Comparison of ENCODE assay signal across 11 cellular contexts in the genomic region with DNA sequence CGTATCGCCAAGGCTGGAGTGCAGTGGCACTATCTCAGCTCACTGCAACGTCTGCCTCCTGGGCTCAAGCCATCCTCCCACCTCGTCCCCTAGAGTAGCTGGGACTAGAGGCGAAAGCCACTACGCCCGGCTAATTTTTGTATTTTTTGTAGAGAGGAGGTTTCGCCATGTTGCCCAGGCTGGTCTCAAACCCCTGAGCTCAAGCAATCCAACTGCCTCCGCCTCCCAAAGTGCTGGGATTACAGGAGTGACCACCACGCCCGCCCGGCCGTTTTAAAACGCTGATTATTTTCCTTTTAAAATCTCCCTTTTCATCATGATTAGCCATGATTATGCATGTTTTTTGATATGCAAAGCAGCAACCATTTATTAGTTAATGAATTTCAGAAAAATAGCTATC. TPM values are rescaled to one million over a fixed set of nuclear protein-coding genes. Genes with fewer than 3 reads are reported as not detected.
DNase-seq lines count a peak whose midpoint lies in the region; ATAC-seq and TF ChIP-seq lines count a peak whose summit lies in the region.
"Had no signal": no experiment of that assay in that cellular context is flagged by ENCODE, and none has a peak within 500 bp of the region (broad histone marks: within the 10 kb centered on the region; RNA-seq: fewer than 3 reads in every experiment).

No MANE protein-coding gene starts in this region.

- H3K27me3 ChIP-seq in GM23338 (ENCODE audit: insufficient read depth): no peaks in the 10 kb centered on the region

- peak overlapping the region; percentile 3; the same call in 1 of the 2 replicates for H3K4me3 ChIP-seq in AG10803 (ENCODE audit: low read length)
- peak overlapping the region; percentile 80 for H3K4me3 ChIP-seq in GM23338

- H2AFZ ChIP-seq in GM23338: no peak overlapping the region

- TF ChIP-seq CTCF in AG10803 (conservative IDR thresholded peaks at IDR 0.05; ENCODE audit: low read length) (no peak), GM23338 (conservative IDR thresholded peaks at IDR 0.05; ENCODE audit: low read depth in 2 of 2) (no peak)

- peak overlapping the region; percentile 73 for H3K4me2 ChIP-seq in GM23338

- peak overlapping the region; percentile 5; the same call in 1 of the 2 replicates for H3K27ac ChIP-seq in GM23338 (ENCODE audit: low read depth)

- H4K20me1 ChIP-seq in GM23338 (replicated peaks; ENCODE audit: insufficient read depth): peaks cover 5% of the 10 kb centered on the region; the same call in 1 of the 2 replicates

- H3K36me3 ChIP-seq in GM23338 (ENCODE audit: insufficient read depth): peaks cover 8% of the 10 kb centered on the region; the same call in 1 of the 2 replicates

- no peaks in the 10 kb centered on the region for H3K9me2 ChIP-seq in GM23338 (ENCODE audit: insufficient read depth)

- peak overlapping the region; percentile 87 for H3K4me3 Mint-ChIP-seq in GM23338
- H3K4me3 Mint-ChIP-seq in activated naive CD8-positive, alpha-beta T cell treated with anti-CD3 and anti-CD28 coated beads, Interleukin-2, amount 50 U/mL, for 24 hours: peak overlapping the region; percentile 15
- peak overlapping the region; percentile 46 for H3K4me3 Mint-ChIP-seq in memory B cell

- peaks cover 59% of the 10 kb centered on the region for H3K79me2 ChIP-seq in GM23338 (replicated peaks; ENCODE audit: insufficient read depth)

- H3K27me3 Mint-ChIP-seq in GM23338 (ENCODE audit: insufficient read depth, low read depth, poor library complexity) (peaks cover 17% of the 10 kb centered on the region), memory B cell (no peaks in the 10 kb centered on the region)
- H3K27me3 Mint-ChIP-seq in activated naive CD8-positive, alpha-beta T cell treated with anti-CD3 and anti-CD28 coated beads, Interleukin-2, amount 50 U/mL, for 24 hours: peaks cover 2% of the 10 kb centered on the region

- H3K27ac Mint-ChIP-seq in GM23338 (peak overlapping the region; percentile 64), memory B cell (no peak overlapping the region)
- H3K27ac Mint-ChIP-seq in activated naive CD8-positive, alpha-beta T cell treated with anti-CD3 and anti-CD28 coated beads, Interleukin-2, amount 50 U/mL, for 24 hours: no peak overlapping the region

- H3K4me1 Mint-ChIP-seq in GM23338: peaks cover 23% of the 10 kb centered on the region
- peaks cover 35% of the 10 kb centered on the region for H3K4me1 Mint-ChIP-seq in activated naive CD8-positive, alpha-beta T cell treated with anti-CD3 and anti-CD28 coated beads, Interleukin-2, amount 50 U/mL, for 24 hours
- H3K4me1 Mint-ChIP-seq in memory B cell: peaks cover 16% of the 10 kb centered on the region

- peaks cover 27% of the 10 kb centered on the region for H3K4me1 ChIP-seq in GM23338 (ENCODE audit: insufficient read depth)

- ATAC-seq in GM23338 (no peak), memory B cell (ENCODE audit: low read depth) (no peak), GM21786 (IDR thresholded peaks at IDR 0.05; ENCODE audit: unreplicated experiment) (no peak), HG03439 (IDR thresholded peaks at IDR 0.05; ENCODE audit: unreplicated experiment) (no peak), left lobe of liver (no peak)
- ATAC-seq in activated naive CD8-positive, alpha-beta T cell treated with anti-CD3 and anti-CD28 coated beads, Interleukin-2, amount 50 U/mL, for 24 hours: no peak
- ATAC-seq: right cardiac atrium had no signal

- H3K9me3 Mint-ChIP-seq in GM23338 (no peaks in the 10 kb centered on the region; the same call in 2 of the 3 replicates), memory B cell (no peaks in the 10 kb centered on the region)
- H3K9me3 Mint-ChIP-seq in activated naive CD8-positive, alpha-beta T cell treated with anti-CD3 and anti-CD28 coated beads, Interleukin-2, amount 50 U/mL, for 24 hours: no peaks in the 10 kb centered on the region

- H3F3A ChIP-seq in GM23338 (replicated peaks; ENCODE audit: low read depth): no peaks in the 10 kb centered on the region

- DNase-seq in AG10803 (ENCODE audit: low read depth) (no peak), GM23338 (ENCODE audit: low spot score) (no peak), memory B cell (ENCODE audit: low spot score in 2 of 2) (no peak), SKM-1 treated with dmso at 0.1 percent for 144 hours (lab: John Stamatoyannopoulos, UW; ENCODE audit: unreplicated experiment) (no peak), left lobe of liver (ENCODE audit: low spot score) (no peak)
- no peak for DNase-seq in activated naive CD8-positive, alpha-beta T cell treated with anti-CD3 and anti-CD28 coated beads, Interleukin-2, amount 50 U/mL, for 24 hours
- DNase-seq: activated CD4-positive, CD25-positive, alpha-beta regulatory T cell treated with anti-CD3 and anti-CD28 coated beads, Interleukin-2, amount 50 U/mL, for 72 hours; right cardiac atrium; stimulated activated CD8-positive, alpha-beta memory T cell treated with anti-CD3 and anti-CD28 coated beads, Interleukin-4, amount 100 ng/mL, for 48 hours had no signal

- H3K36me3 Mint-ChIP-seq in GM23338 (ENCODE audit: low read depth) (peaks cover 37% of the 10 kb centered on the region), memory B cell (peaks cover 3% of the 10 kb centered on the region)
- peaks cover 12% of the 10 kb centered on the region for H3K36me3 Mint-ChIP-seq in activated naive CD8-positive, alpha-beta T cell treated with anti-CD3 and anti-CD28 coated beads, Interleukin-2, amount 50 U/mL, for 24 hours (ENCODE audit: low read depth)

TF ChIP-seq in GM23338, 12 proteins besides CTCF, POLR2A, EP300 and RAD21:
- no peak for TF ChIP-seq JUNB (IDR thresholded peaks at IDR 0.05; ENCODE audit: unreplicated experiment)
- no peak for TF ChIP-seq ZNF114 (CRISPR knock-in tag; IDR thresholded peaks at IDR 0.05)
- 0 out of 2 replicates have a peak, but pooled peaks have one; percentile 18 for TF ChIP-seq NANOG (IDR thresholded peaks at IDR 0.05; ENCODE audit: borderline replicate concordance)
- TF ChIP-seq, protein P1, sequence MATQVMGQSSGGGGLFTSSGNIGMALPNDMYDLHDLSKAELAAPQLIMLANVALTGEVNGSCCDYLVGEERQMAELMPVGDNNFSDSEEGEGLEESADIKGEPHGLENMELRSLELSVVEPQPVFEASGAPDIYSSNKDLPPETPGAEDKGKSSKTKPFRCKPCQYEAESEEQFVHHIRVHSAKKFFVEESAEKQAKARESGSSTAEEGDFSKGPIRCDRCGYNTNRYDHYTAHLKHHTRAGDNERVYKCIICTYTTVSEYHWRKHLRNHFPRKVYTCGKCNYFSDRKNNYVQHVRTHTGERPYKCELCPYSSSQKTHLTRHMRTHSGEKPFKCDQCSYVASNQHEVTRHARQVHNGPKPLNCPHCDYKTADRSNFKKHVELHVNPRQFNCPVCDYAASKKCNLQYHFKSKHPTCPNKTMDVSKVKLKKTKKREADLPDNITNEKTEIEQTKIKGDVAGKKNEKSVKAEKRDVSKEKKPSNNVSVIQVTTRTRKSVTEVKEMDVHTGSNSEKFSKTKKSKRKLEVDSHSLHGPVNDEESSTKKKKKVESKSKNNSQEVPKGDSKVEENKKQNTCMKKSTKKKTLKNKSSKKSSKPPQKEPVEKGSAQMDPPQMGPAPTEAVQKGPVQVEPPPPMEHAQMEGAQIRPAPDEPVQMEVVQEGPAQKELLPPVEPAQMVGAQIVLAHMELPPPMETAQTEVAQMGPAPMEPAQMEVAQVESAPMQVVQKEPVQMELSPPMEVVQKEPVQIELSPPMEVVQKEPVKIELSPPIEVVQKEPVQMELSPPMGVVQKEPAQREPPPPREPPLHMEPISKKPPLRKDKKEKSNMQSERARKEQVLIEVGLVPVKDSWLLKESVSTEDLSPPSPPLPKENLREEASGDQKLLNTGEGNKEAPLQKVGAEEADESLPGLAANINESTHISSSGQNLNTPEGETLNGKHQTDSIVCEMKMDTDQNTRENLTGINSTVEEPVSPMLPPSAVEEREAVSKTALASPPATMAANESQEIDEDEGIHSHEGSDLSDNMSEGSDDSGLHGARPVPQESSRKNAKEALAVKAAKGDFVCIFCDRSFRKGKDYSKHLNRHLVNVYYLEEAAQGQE (IDR thresholded peaks at IDR 0.05; ENCODE audit: unreplicated experiment): no peak

RNA-seq across cellular contexts. Expression of a gene that starts 2.2 kb away (rescaled TPM):
- total RNA-seq in GM23338 (2014; rRNA removed; shearing (Covaris generic)): 37.5 and 46.3 TPM in 2 replicates
- 15.1 and 25.6 TPM in 2 replicates for polyA plus RNA-seq in GM23338 (2016; fragmentation: Nextera tagmentation; extraction: Ambion mirVana)
- total RNA-seq in left lobe of liver: 7.2 TPM

Comparison
In these comparisons a context has a peak if more than half of its experiments do, and no peak if none do; other contexts are left out.
1. H3K4me3 Mint-ChIP-seq: peak in every context shown above with its lines; median percentile 87 in GM23338; 46 in memory B cell; 15 in activated naive CD8-positive, alpha-beta T cell treated with anti-CD3 and anti-CD28 coated beads, Interleukin-2, amount 50 U/mL, for 24 hours.